In genomic region chr9:106443520-106443919, GRCh38 we compare ENCODE assay signal across 7 cellular contexts.
"Had no signal": no experiment of that assay in that cellular context is flagged by ENCODE, and none has a peak within 500 bp of the region (broad histone marks: within the 10 kb centered on the region; RNA-seq: fewer than 3 reads in every experiment).

No MANE protein-coding gene starts in this region.

- DNase-seq: GDM1, GF-D8 had no signal

- FAIRE-seq: G401.6, GM12891, GM12892, GM18507, GM19239 had no signal
